In the genomic region with DNA sequence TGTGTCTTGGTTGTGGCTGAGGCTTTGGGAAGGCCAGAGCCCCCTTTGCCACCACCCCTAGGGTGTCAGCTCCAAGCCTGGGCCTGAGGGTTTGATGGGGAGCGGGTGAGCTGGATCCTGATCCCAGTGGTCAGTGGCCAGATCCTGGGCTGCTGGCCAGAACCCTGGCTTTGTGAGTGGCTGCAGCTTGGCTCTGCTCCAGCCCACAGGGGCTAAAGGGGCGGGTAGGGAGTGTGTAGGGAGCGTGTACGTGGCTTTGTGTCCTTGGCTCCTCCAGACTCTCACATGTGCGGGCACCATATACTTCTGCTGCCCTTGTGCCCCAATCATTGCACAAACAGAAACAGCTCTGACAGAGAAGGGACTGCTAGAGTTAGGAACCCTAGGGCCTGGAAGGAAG, we compare ENCODE assay signal across 11 cellular contexts. TPM values are rescaled to one million over a fixed set of nuclear protein-coding genes. Genes with fewer than 3 reads are reported as not detected.
A peak's percentile ranks its signal among the peaks of the same experiment; 100 is the strongest.
DNase-seq lines count a peak whose midpoint lies in the region; ATAC-seq, FAIRE-seq and TF ChIP-seq lines count a peak whose summit lies in the region.
"Had no signal": no experiment of that assay in that cellular context is flagged by ENCODE, and none has a peak within 500 bp of the region (broad histone marks: within the 10 kb centered on the region; RNA-seq: fewer than 3 reads in every experiment).

No MANE protein-coding gene starts in this region.

- H3K9me1 ChIP-seq in K562 (ENCODE audit: control insufficient read depth, insufficient read depth, low read length) = peaks cover 7% of the 10 kb centered on the region

- TF ChIP-seq RAD21 in K562 (CRISPR knock-in tag; conservative IDR thresholded peaks at IDR 0.05 in 1 of 2, IDR thresholded peaks at IDR 0.05 in 1 of 2) (no peak), liver (IDR thresholded peaks at IDR 0.05) (no peak)

- H3K4me2 ChIP-seq in K562 (ENCODE audit: insufficient read depth, low read length) = no peak overlapping the region

- no peak overlapping the region for H2AFZ ChIP-seq in K562 (ENCODE audit: low read depth, low read length)

- no TSS peak for BruUV-seq in K562 (replicated peaks; lab: Mats Ljungman, UMichigan)

- TF ChIP-seq POLR2A in K562 (conservative IDR thresholded peaks at IDR 0.05) = no peak
- TF ChIP-seq POLR2A in stomach (IDR thresholded peaks at IDR 0.05) = no peak

- H3K79me2 ChIP-seq in K562 (ENCODE audit: control insufficient read depth, insufficient read depth, low read length) = peaks cover 21% of the 10 kb centered on the region

- intact Hi-C loops in K562 (cut with micrococcal nuclease) = no loop called here
- intact Hi-C loops in stomach (cut with DNase I; ENCODE audit: low total_unique reads) = no loop called here

- H3K27ac ChIP-seq in K562 (ENCODE audit: extremely low read depth, low read depth, low read length) (no peak overlapping the region; the same call in 2 of the 3 replicates), liver (ENCODE audit: low read depth in 1 of 2, low read length in 2 of 2) (peak overlapping the region; percentile 58 to 80), stomach (peak overlapping the region; percentile 7 to 84 (median 77))

- H3K4me3 ChIP-seq in K562 (no peak overlapping the region), liver (ENCODE audit: low read depth in 1 of 3, low read length in 3 of 3) (no peak overlapping the region), stomach (no peak overlapping the region)

- DNase-seq in LHCN-M2 (ENCODE audit: low read depth) = peak; percentile 37
- no peak for DNase-seq in K562 (ENCODE audit: extremely low read depth in 1 of 4, low spot score in 3 of 4)
- DNase-seq in stomach = no peak
- no peak for DNase-seq in NCI-H2196 (lab: John Stamatoyannopoulos, UW; ENCODE audit: unreplicated experiment)
- no peak for DNase-seq in NCI-H146 (lab: John Stamatoyannopoulos, UW)
- DNase-seq: activated CD8-positive, alpha-beta memory T cell treated with anti-CD3 and anti-CD28 coated beads, Interleukin-2, amount 50 U/mL, for 4 hours; NCI-H69; stimulated activated naive CD8-positive, alpha-beta T cell treated with anti-CD3 and anti-CD28 coated beads, Interleukin-15, amount 100 ng/mL, for 72 hours had no signal

- no peaks in the 10 kb centered on the region for H3K9me3 ChIP-seq in K562 (replicated peaks; ENCODE audit: control insufficient read depth, insufficient read depth, low read depth, low read length)
- H3K9me3 ChIP-seq in liver (ENCODE audit: control insufficient read depth in 4 of 4, low read length in 3 of 4) = no peaks in the 10 kb centered on the region
- H3K9me3 ChIP-seq in stomach = no peaks in the 10 kb centered on the region

- TF ChIP-seq EP300 in K562 (IDR thresholded peaks at IDR 0.05; ENCODE audit: low read length) = no peak
- no peak for TF ChIP-seq EP300 in stomach (IDR thresholded peaks at IDR 0.05)

- H3K9ac ChIP-seq in K562 (ENCODE audit: insufficient read depth in 1 of 2, low read depth in 2 of 2, low read length in 2 of 2) (peak overlapping the region; percentile 33 to 68; a peak in 3 of 4 replicates), liver (ENCODE audit: low read depth in 1 of 2, low read length in 2 of 2) (no peak overlapping the region)

- no peak for FAIRE-seq in K562 (lab: Jason Lieb, UNC)

- CTCF ChIA-PET in K562 (lab: Yijun Ruan, JAX; ENCODE audit: low intra/inter-chr PET ratio) = no interaction called here

- H3K4me1 ChIP-seq in K562 (replicated peaks in 1 of 2; ENCODE audit: control insufficient read depth in 2 of 2, insufficient read depth in 2 of 2, low read length in 2 of 2) (peaks cover 44 to 62% of the 10 kb centered on the region in 2 experiments), liver (ENCODE audit: control insufficient read depth in 4 of 4, insufficient read depth in 4 of 4, low read length in 3 of 4) (peaks cover 14 to 81% (median 73%) of the 10 kb centered on the region in 4 donors), stomach (peaks cover 63 to 86% (median 74%) of the 10 kb centered on the region in 4 donors)

- no peaks in the 10 kb centered on the region for H4K20me1 ChIP-seq in K562 (replicated peaks; ENCODE audit: control insufficient read depth, insufficient read depth, low read length)

- H3K36me3 ChIP-seq in K562 (ENCODE audit: control insufficient read depth, insufficient read depth, low read length) = peaks cover 27% of the 10 kb centered on the region; the same call in 2 of the 3 replicates
- H3K36me3 ChIP-seq in liver (ENCODE audit: control insufficient read depth in 4 of 4, insufficient read depth in 3 of 4, low read depth in 1 of 4, low read length in 3 of 4) = peaks cover 0 to 15% (median 10%) of the 10 kb centered on the region in 4 donors
- H3K36me3 ChIP-seq in stomach = peaks cover 14 to 25% (median 22%) of the 10 kb centered on the region in 4 donors

- POLR2A ChIA-PET in K562 (lab: Yijun Ruan, JAX) = interaction anchor here (0.6 to 2.6 kb wide), 6 partner anchors 8 to 394 kb away, joined by 3 to 13 read pairs (median 4); a partner anchor contains a TSS

- in situ Hi-C loops in K562 (cut with MboI) = no loop called here

- H3K27me3 ChIP-seq in K562 (ENCODE audit: control insufficient read depth in 2 of 2, insufficient read depth in 2 of 2, low read length in 2 of 2) (no peaks in the 10 kb centered on the region), liver (ENCODE audit: control insufficient read depth in 4 of 4, insufficient read depth in 4 of 4, low read length in 3 of 4) (no peaks in the 10 kb centered on the region), stomach (no peaks in the 10 kb centered on the region)

- TF ChIP-seq CTCF in K562 (IDR thresholded peaks at IDR 0.05 in 2 of 3, conservative IDR thresholded peaks at IDR 0.05 in 1 of 3; ENCODE audit: insufficient read depth in 2 of 3, low read depth in 1 of 3, low read length in 3 of 3) = no peak
- TF ChIP-seq CTCF in liver (IDR thresholded peaks at IDR 0.05; ENCODE audit: low read depth, low read length, missing input control) = no peak
- no peak for TF ChIP-seq CTCF in stomach (IDR thresholded peaks at IDR 0.05)

- no peak for ATAC-seq in K562
- ATAC-seq in HG03457 (IDR thresholded peaks at IDR 0.05; ENCODE audit: unreplicated experiment) = no peak
- no peak for ATAC-seq in GM18502 (IDR thresholded peaks at IDR 0.05; ENCODE audit: poor library complexity, unreplicated experiment)
- ATAC-seq: stimulated activated naive CD8-positive, alpha-beta T cell treated with anti-CD3 and anti-CD28 coated beads, Interleukin-15, amount 100 ng/mL, for 72 hours had no signal

- WGBS in K562 (ENCODE audit: insufficient coverage, low coverage, missing lambda C conversion rate) = 62% methylated on average over 2 of the region's 5 CpGs
- 41% methylated on average over 5 of the region's 5 CpGs for WGBS in liver
- WGBS in stomach, 5 donors = 30 to 56% (median 45%) methylated on average over 5 of the region's 5 CpGs

RNA-seq across cellular contexts. Expression of a gene that starts 1.2 kb away (rescaled TPM):
- total RNA-seq in LHCN-M2 (2014; rRNA removed) (15.7 and 19.9 TPM in 2 replicates), K562 (2014; rRNA removed) (2.1 and 3.1 TPM in 2 replicates), K562 (2014; rRNA removed; fragmentation: Illumina TruSeq; extraction: Trizol) (1.7 and 2.0 TPM in 2 replicates), K562 (2015; rRNA removed; fragmentation: Illumina TruSeq; extraction: Trizol) (1.7 and 3.1 TPM in 2 replicates), K562 (2021) (4.0 and 4.3 TPM in 2 replicates), liver (10 to 100 TPM; 14.8 to 35.3 TPM), stomach (10 to 100 TPM; 19.3 to 57.4 (median 29.0) TPM)
- 16.4 TPM for polyA plus RNA-seq in LHCN-M2 (2012)
- 11.2 and 20.6 TPM in 2 replicates for total RNA-seq in K562 (2011; cell fraction: chromatin; rRNA removed; ENCODE audit: low replicate concordance)
- 14.7 and 17.2 TPM in 2 replicates for total RNA-seq in K562 (2011; cell fraction: nucleolus; rRNA removed)
- total RNA-seq in K562 (2011; cell fraction: nucleoplasm; rRNA removed) = 14.7 and 19.7 TPM in 2 replicates
- polyA plus RNA-seq in K562 (2011; rRNA removed) (4.3 and 5.6 TPM in 2 replicates), K562 (2014; fragmentation: Illumina TruSeq; extraction: Trizol) (2.5 and 2.8 TPM in 2 replicates), K562 (2014; fragmentation: Nextera tagmentation; extraction: Ambion mirVana) (under 1 TPM; 0.11 to 0.36 TPM), K562 (2014; rRNA removed) (5.8 and 5.9 TPM in 2 replicates), liver (10 to 100 TPM in 1 of 2 donors, 1 to 10 TPM in 1; 10.0 to 14.7 TPM), stomach (10 to 100 TPM in 1 of 3 donors, 1 to 10 TPM in 2; 4.4 to 18.8 (median 5.7) TPM)
- polyA plus RNA-seq in K562 (2011; cell fraction: cytosol; rRNA removed) = 4.4 and 8.1 TPM in 2 replicates
- polyA plus RNA-seq in K562 (2011; cell fraction: nucleus; rRNA removed) = 25.1 and 38.5 TPM in 2 replicates
- polyA plus RNA-seq in K562 (2012) = 3.8 and 9.7 TPM in 2 replicates
- polyA minus RNA-seq in K562 (2011; rRNA and poly(A)+ RNA removed) = 1.5 and 1.9 TPM in 2 replicates
- polyA minus RNA-seq in K562 (2011; cell fraction: cytosol; rRNA and poly(A)+ RNA removed) = 1.5 and 2.3 TPM in 2 replicates
- polyA minus RNA-seq in K562 (2011; cell fraction: nucleus; rRNA and poly(A)+ RNA removed) = 5.5 and 7.6 TPM in 2 replicates

RNA-seq across cellular contexts. Expression of a gene that starts 4.3 kb away (rescaled TPM):
- 27.7 and 29.6 TPM in 2 replicates for total RNA-seq in LHCN-M2 (2014; rRNA removed)
- 25.9 TPM for polyA plus RNA-seq in LHCN-M2 (2012)
- 86.9 and 193 TPM in 2 replicates for total RNA-seq in K562 (2011; cell fraction: chromatin; rRNA removed; ENCODE audit: low replicate concordance)
- 111 and 114 TPM in 2 replicates for total RNA-seq in K562 (2011; cell fraction: nucleolus; rRNA removed)
- total RNA-seq in K562 (2011; cell fraction: nucleoplasm; rRNA removed) = 82.7 and 90.3 TPM in 2 replicates
- total RNA-seq in K562 (2014; rRNA removed) = 15.6 and 16.6 TPM in 2 replicates
- 4.4 and 7.3 TPM in 2 replicates for total RNA-seq in K562 (2014; rRNA removed; fragmentation: Illumina TruSeq; extraction: Trizol)
- 10.5 and 11.8 TPM in 2 replicates for total RNA-seq in K562 (2015; rRNA removed; fragmentation: Illumina TruSeq; extraction: Trizol)
- 19.9 and 21.3 TPM in 2 replicates for total RNA-seq in K562 (2021)
- 12.7 and 22.5 TPM in 2 replicates for polyA plus RNA-seq in K562 (2011; rRNA removed)
- polyA plus RNA-seq in K562 (2011; cell fraction: cytosol; rRNA removed) = 10.5 and 11.7 TPM in 2 replicates
- polyA plus RNA-seq in K562 (2011; cell fraction: nucleus; rRNA removed) = 210 and 215 TPM in 2 replicates
- 20.1 and 41.7 TPM in 2 replicates for polyA plus RNA-seq in K562 (2012)
- polyA plus RNA-seq in K562 (2014; fragmentation: Illumina TruSeq; extraction: Trizol) = 17.0 TPM in 2 replicates
- 10 to 100 TPM; 15.0 to 29.2 TPM for polyA plus RNA-seq in K562 (2014; fragmentation: Nextera tagmentation; extraction: Ambion mirVana)
- polyA plus RNA-seq in K562 (2014; rRNA removed) = 21.1 and 21.6 TPM in 2 replicates
- 7.2 and 9.1 TPM in 2 replicates for polyA minus RNA-seq in K562 (2011; rRNA and poly(A)+ RNA removed)
- polyA minus RNA-seq in K562 (2011; cell fraction: cytosol; rRNA and poly(A)+ RNA removed) = 3.7 and 6.9 TPM in 2 replicates
- polyA minus RNA-seq in K562 (2011; cell fraction: nucleus; rRNA and poly(A)+ RNA removed) = 51.7 and 65.9 TPM in 2 replicates
- total RNA-seq in liver = 100 to 1,000 TPM in 1 of 2 donors, 10 to 100 TPM in 1; 58.6 to 161 TPM
- polyA plus RNA-seq in liver = 100 to 1,000 TPM in 1 of 2 donors, 10 to 100 TPM in 1; 69.3 to 196 TPM
- 100 to 1,000 TPM in 2 of 5 donors, 10 to 100 TPM in 3; 28.8 to 148 (median 87.8) TPM for total RNA-seq in stomach
- polyA plus RNA-seq in stomach = 10 to 100 TPM; 17.4 to 33.1 (median 20.5) TPM

RNA-seq across cellular contexts. Expression of a gene that starts 11.6 kb away (rescaled TPM):
- not detected in 2 replicates for total RNA-seq in LHCN-M2 (2014; rRNA removed)
- not detected for polyA plus RNA-seq in LHCN-M2 (2012)
- total RNA-seq in K562 (2011; cell fraction: chromatin; rRNA removed; ENCODE audit: low replicate concordance) = 0.69 TPM in 1 of 2 replicates, not detected in the other
- not detected in 2 replicates for total RNA-seq in K562 (2011; cell fraction: nucleolus; rRNA removed)
- total RNA-seq in K562 (2011; cell fraction: nucleoplasm; rRNA removed) = not detected in 2 replicates
- 0.49 TPM in 1 of 2 replicates, not detected in the other for total RNA-seq in K562 (2014; rRNA removed)
- total RNA-seq in K562 (2014; rRNA removed; fragmentation: Illumina TruSeq; extraction: Trizol) = not detected in 2 replicates
- not detected in 2 replicates for total RNA-seq in K562 (2015; rRNA removed; fragmentation: Illumina TruSeq; extraction: Trizol)
- total RNA-seq in K562 (2021) = 0.20 TPM in 1 of 2 replicates, not detected in the other
- 0.30 TPM in 1 of 2 replicates, not detected in the other for polyA plus RNA-seq in K562 (2011; rRNA removed)
- 0.27 TPM in 1 of 2 replicates, not detected in the other for polyA plus RNA-seq in K562 (2011; cell fraction: cytosol; rRNA removed)
- 0.26 and 0.39 TPM in 2 replicates for polyA plus RNA-seq in K562 (2011; cell fraction: nucleus; rRNA removed)
- polyA plus RNA-seq in K562 (2012) = 0.54 and 0.62 TPM in 2 replicates
- 0.34 TPM in 1 of 2 replicates, not detected in the other for polyA plus RNA-seq in K562 (2014; fragmentation: Illumina TruSeq; extraction: Trizol)
- under 1 TPM in 1 of 2 experiments, not detected in 1; 0.10 TPM for polyA plus RNA-seq in K562 (2014; fragmentation: Nextera tagmentation; extraction: Ambion mirVana)
- 0.30 and 0.53 TPM in 2 replicates for polyA plus RNA-seq in K562 (2014; rRNA removed)
- polyA minus RNA-seq in K562 (2011; rRNA and poly(A)+ RNA removed) = not detected in 2 replicates
- not detected in 2 replicates for polyA minus RNA-seq in K562 (2011; cell fraction: cytosol; rRNA and poly(A)+ RNA removed)
- not detected in 2 replicates for polyA minus RNA-seq in K562 (2011; cell fraction: nucleus; rRNA and poly(A)+ RNA removed)
- not detected for total RNA-seq in liver
- polyA plus RNA-seq in liver = not detected
- total RNA-seq in stomach = 1 to 10 TPM in 1 of 5 donors, not detected in 4; 1.3 TPM
- polyA plus RNA-seq in stomach = under 1 TPM in 1 of 3 donors, not detected in 2; 0.58 TPM

RNA-seq across cellular contexts. Expression of a gene that starts 13.2 kb away (rescaled TPM):
- 222 and 273 TPM in 2 replicates for total RNA-seq in LHCN-M2 (2014; rRNA removed)
- polyA plus RNA-seq in LHCN-M2 (2012) = 123 TPM
- total RNA-seq in K562 (2011; cell fraction: chromatin; rRNA removed; ENCODE audit: low replicate concordance) = 21.4 and 50.2 TPM in 2 replicates
- 73.4 and 78.2 TPM in 2 replicates for total RNA-seq in K562 (2011; cell fraction: nucleolus; rRNA removed)
- total RNA-seq in K562 (2011; cell fraction: nucleoplasm; rRNA removed) = 74.2 and 94.8 TPM in 2 replicates
- 43.0 and 57.5 TPM in 2 replicates for total RNA-seq in K562 (2014; rRNA removed)
- total RNA-seq in K562 (2014; rRNA removed; fragmentation: Illumina TruSeq; extraction: Trizol) = 31.4 and 33.5 TPM in 2 replicates
- 29.9 and 31.2 TPM in 2 replicates for total RNA-seq in K562 (2015; rRNA removed; fragmentation: Illumina TruSeq; extraction: Trizol)
- 50.4 and 55.8 TPM in 2 replicates for total RNA-seq in K562 (2021)
- 22.1 and 35.2 TPM in 2 replicates for polyA plus RNA-seq in K562 (2011; rRNA removed)
- polyA plus RNA-seq in K562 (2011; cell fraction: cytosol; rRNA removed) = 27.7 and 82.4 TPM in 2 replicates
- polyA plus RNA-seq in K562 (2011; cell fraction: nucleus; rRNA removed) = 21.6 and 54.1 TPM in 2 replicates
- polyA plus RNA-seq in K562 (2012) = 38.6 and 45.7 TPM in 2 replicates
- polyA plus RNA-seq in K562 (2014; fragmentation: Illumina TruSeq; extraction: Trizol) = 75.2 and 80.0 TPM in 2 replicates
- polyA plus RNA-seq in K562 (2014; fragmentation: Nextera tagmentation; extraction: Ambion mirVana) = 10 to 100 TPM in 1 of 2 experiments, 1 to 10 TPM in 1; 6.9 to 16.4 TPM
- 56.6 and 57.5 TPM in 2 replicates for polyA plus RNA-seq in K562 (2014; rRNA removed)
- polyA minus RNA-seq in K562 (2011; rRNA and poly(A)+ RNA removed) = 11.8 and 22.6 TPM in 2 replicates
- polyA minus RNA-seq in K562 (2011; cell fraction: cytosol; rRNA and poly(A)+ RNA removed) = 19.7 and 24.0 TPM in 2 replicates
- polyA minus RNA-seq in K562 (2011; cell fraction: nucleus; rRNA and poly(A)+ RNA removed) = 16.7 and 20.7 TPM in 2 replicates
- total RNA-seq in liver = 100 to 1,000 TPM; 116 to 161 TPM
- polyA plus RNA-seq in liver = 100 to 1,000 TPM; 196 to 210 TPM
- 100 to 1,000 TPM in 1 of 5 donors, 10 to 100 TPM in 4; 20.0 to 124 (median 64.3) TPM for total RNA-seq in stomach
- 10 to 100 TPM; 19.9 to 46.8 (median 25.5) TPM for polyA plus RNA-seq in stomach

RNA-seq across cellular contexts. Expression of a gene that starts 21.9 kb away (rescaled TPM):
- total RNA-seq in LHCN-M2 (2014; rRNA removed) (0.34 and 0.45 TPM in 2 replicates), K562 (2014; rRNA removed) (not detected in 2 replicates), K562 (2014; rRNA removed; fragmentation: Illumina TruSeq; extraction: Trizol) (not detected in 2 replicates), K562 (2015; rRNA removed; fragmentation: Illumina TruSeq; extraction: Trizol) (not detected in 2 replicates), K562 (2021) (not detected in 2 replicates), liver (1 to 10 TPM; 2.2 to 2.6 TPM), stomach (not detected)
- polyA plus RNA-seq in LHCN-M2 (2012) = 0.04 TPM
- not detected in 2 replicates for total RNA-seq in K562 (2011; cell fraction: chromatin; rRNA removed; ENCODE audit: low replicate concordance)
- total RNA-seq in K562 (2011; cell fraction: nucleolus; rRNA removed) = not detected in 2 replicates
- not detected in 2 replicates for total RNA-seq in K562 (2011; cell fraction: nucleoplasm; rRNA removed)
- polyA plus RNA-seq in K562 (2011; rRNA removed) (not detected in 2 replicates), K562 (2014; fragmentation: Illumina TruSeq; extraction: Trizol) (not detected in 2 replicates), K562 (2014; fragmentation: Nextera tagmentation; extraction: Ambion mirVana) (not detected), K562 (2014; rRNA removed) (not detected in 2 replicates), liver (1 to 10 TPM in 1 of 2 donors, under 1 TPM in 1; 0.58 to 1.1 TPM), stomach (not detected)
- polyA plus RNA-seq in K562 (2011; cell fraction: cytosol; rRNA removed) = not detected in 2 replicates
- not detected in 2 replicates for polyA plus RNA-seq in K562 (2011; cell fraction: nucleus; rRNA removed)
- polyA plus RNA-seq in K562 (2012) = not detected in 2 replicates
- not detected in 2 replicates for polyA minus RNA-seq in K562 (2011; rRNA and poly(A)+ RNA removed)
- not detected in 2 replicates for polyA minus RNA-seq in K562 (2011; cell fraction: cytosol; rRNA and poly(A)+ RNA removed)
- not detected in 2 replicates for polyA minus RNA-seq in K562 (2011; cell fraction: nucleus; rRNA and poly(A)+ RNA removed)

Comparison
In these comparisons a context has a peak if more than half of its experiments do, and no peak if none do; other contexts are left out.
1. H3K9ac ChIP-seq: peak in K562 (2 of 2); none in liver (0 of 2).